ENCODE assay signal across 8 cellular contexts in the genomic region with DNA sequence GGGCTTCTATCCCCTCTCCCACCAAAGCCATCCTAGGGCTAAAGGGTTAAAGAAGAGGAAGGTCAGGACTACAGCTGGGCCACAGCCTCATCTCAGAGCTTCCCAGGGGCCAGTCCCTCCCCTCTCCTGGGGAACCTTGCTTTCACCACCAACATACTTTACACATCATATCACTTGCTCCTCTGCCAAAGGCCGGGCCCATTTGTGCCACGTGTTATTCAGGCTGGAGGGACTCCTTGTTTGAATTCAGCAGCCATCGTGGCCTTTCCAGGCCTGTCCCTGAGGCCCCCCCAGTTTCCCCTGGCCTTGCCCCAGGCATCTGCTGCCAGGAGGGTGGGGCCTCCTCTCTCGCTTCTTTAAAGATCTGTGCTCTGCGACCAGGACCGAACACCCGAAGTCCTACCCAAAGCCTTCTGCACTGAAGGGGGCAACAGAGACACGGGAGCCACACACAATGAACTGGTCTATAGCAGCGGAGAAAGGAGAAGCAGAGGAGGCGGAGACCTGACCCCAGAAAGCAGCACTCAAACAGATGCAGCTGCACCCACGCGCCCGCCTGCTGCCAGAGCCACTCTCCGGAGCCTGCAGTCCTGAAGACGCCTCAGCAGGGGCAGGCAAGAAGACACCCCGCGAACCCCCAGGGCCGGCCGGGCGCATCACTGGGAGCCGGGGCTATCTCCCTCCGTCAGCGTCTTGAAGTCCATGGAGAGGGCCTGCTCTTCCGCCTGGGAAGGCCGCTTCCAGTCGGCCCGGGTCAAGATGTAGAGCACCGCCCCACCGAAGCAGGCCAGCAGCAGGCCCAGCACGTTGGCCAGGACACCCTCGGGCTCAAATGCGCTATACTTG. TPM values are rescaled to one million over a fixed set of nuclear protein-coding genes. Genes with fewer than 3 reads are reported as not detected.
DNase-seq lines count a peak whose midpoint lies in the region; TF ChIP-seq lines count a peak whose summit lies in the region.

No MANE protein-coding gene starts in this region.

- H3K4me3 Mint-ChIP-seq in CD4-positive, alpha-beta memory T cell = peak overlapping the region in 1 of 8 donors; percentile 48

- CTCF ChIA-PET in CD4-positive, alpha-beta memory T cell (lab: Charles Lee; ENCODE audit: partially characterized antibody) = interaction anchor here (0.7 to 7.7 kb wide), 11 partner anchors 7 to 274 kb away, joined by 3 to 97 read pairs (median 5); a partner anchor contains a TSS
- CTCF ChIA-PET in RWPE1 (lab: Yijun Ruan, JAX) = interaction anchor here (2.8 to 4.7 kb wide), 3 partner anchors 8 to 46 kb away, joined by 28 to 52 read pairs (median 29); a partner anchor contains a TSS

- H3K36me3 Mint-ChIP-seq in CD4-positive, alpha-beta memory T cell = peaks cover 19 to 38% of the 10 kb centered on the region in 2 donors

- no peak for DNase-seq in CD4-positive, alpha-beta memory T cell
- DNase-seq in RWPE1 (ENCODE audit: low spot score) (peak; percentile 57), erythroblast (lab: John Stamatoyannopoulos, UW) (peak in 1 of 2 experiments; percentile 58), ovary (peak; percentile 64 to 81 (median 78)), HAP-1 (ENCODE audit: low spot score in 2 of 2) (no peak), SHP77 (lab: John Stamatoyannopoulos, UW) (no peak), NCI-H187 treated with DMSO at 0.1 percent for 48 hours (lab: John Stamatoyannopoulos, UW) (no peak), DMS114 treated with DMSO at 0.1 percent for 48 hours (lab: John Stamatoyannopoulos, UW; ENCODE audit: unreplicated experiment) (no peak)

- no peaks in the 10 kb centered on the region for H3K27me3 Mint-ChIP-seq in CD4-positive, alpha-beta memory T cell

- H3K4me3 ChIP-seq in CD4-positive, alpha-beta memory T cell (ENCODE audit: low read length in 2 of 2) = no peak overlapping the region
- H3K4me3 ChIP-seq in ovary = no peak overlapping the region
- no peak overlapping the region for H3K4me3 ChIP-seq in HAP-1

- H3K9me3 Mint-ChIP-seq in CD4-positive, alpha-beta memory T cell = no peaks in the 10 kb centered on the region

- H3K4me1 Mint-ChIP-seq in CD4-positive, alpha-beta memory T cell = peaks cover 10 to 70% (median 34%) of the 10 kb centered on the region in 4 donors

- peaks cover 54% of the 10 kb centered on the region for H3K4me1 ChIP-seq in CD4-positive, alpha-beta memory T cell (ENCODE audit: insufficient read depth, low read length)
- peaks cover 7% of the 10 kb centered on the region for H3K4me1 ChIP-seq in ovary (ENCODE audit: insufficient read depth)
- no peaks in the 10 kb centered on the region for H3K4me1 ChIP-seq in HAP-1

- TF ChIP-seq POLR2A in erythroblast (IDR thresholded peaks at IDR 0.05; ENCODE audit: low read length) = peak; percentile 0
- TF ChIP-seq POLR2A in ovary (IDR thresholded peaks at IDR 0.05) = no peak

- in situ Hi-C loops in HAP-1 (cut with MboI; ENCODE audit: low sequenced_read_pairs) = no loop called here

- H3K27me3 ChIP-seq in CD4-positive, alpha-beta memory T cell (ENCODE audit: insufficient read depth, low read length) = no peaks in the 10 kb centered on the region
- H3K27me3 ChIP-seq in ovary = no peaks in the 10 kb centered on the region
- no peaks in the 10 kb centered on the region for H3K27me3 ChIP-seq in HAP-1 (ENCODE audit: low read depth)

- intact Hi-C loops in CD4-positive, alpha-beta memory T cell (cut with micrococcal nuclease) = no loop called here
- intact Hi-C loops in ovary (cut with DNase I) = loop anchor here in 1 of 4 donors (5.0 kb wide), 1 partner anchor 183 kb away; no protein-coding TSS in a partner anchor

- POLR2A ChIA-PET in CD4-positive, alpha-beta memory T cell (lab: Charles Lee; ENCODE audit: partially characterized antibody) = interaction anchor here (1.4 to 6.6 kb wide), 7 partner anchors 7 to 263 kb away, joined by 3 to 63 read pairs (median 15); a partner anchor contains a TSS
- POLR2A ChIA-PET in RWPE1 (lab: Yijun Ruan, JAX; ENCODE audit: low non-redundant PET) = no interaction called here

- peaks cover 12% of the 10 kb centered on the region for H3K36me3 ChIP-seq in CD4-positive, alpha-beta memory T cell (ENCODE audit: insufficient read depth, low read length)
- H3K36me3 ChIP-seq in ovary = no peaks in the 10 kb centered on the region
- no peaks in the 10 kb centered on the region; the same call in 1 of the 2 replicates for H3K36me3 ChIP-seq in HAP-1 (replicated peaks)

- TF ChIP-seq EP300 in ovary (IDR thresholded peaks at IDR 0.05) = no peak

- whole genome bisulfite sequencing in ovary, 3 donors = 29 to 35% (median 35%) methylated on average over 23 to 32 of the region's 32 CpGs

- peak overlapping the region in 6 of 7 donors; percentile 44 to 97 (median 64) for H3K27ac Mint-ChIP-seq in CD4-positive, alpha-beta memory T cell

- TF ChIP-seq CTCF in RWPE1 (conservative IDR thresholded peaks at IDR 0.05; ENCODE audit: low read depth) (no peak), ovary (IDR thresholded peaks at IDR 0.05) (no peak)

- no peaks in the 10 kb centered on the region for H3K9me3 ChIP-seq in CD4-positive, alpha-beta memory T cell (ENCODE audit: control insufficient read depth in 1 of 2, low read length in 2 of 2)
- no peaks in the 10 kb centered on the region for H3K9me3 ChIP-seq in ovary
- no peaks in the 10 kb centered on the region for H3K9me3 ChIP-seq in HAP-1

- peak overlapping the region; percentile 21 for H3K27ac ChIP-seq in CD4-positive, alpha-beta memory T cell (ENCODE audit: low read depth, low read length)
- H3K27ac ChIP-seq in RWPE1 = peak overlapping the region; percentile 87
- H3K27ac ChIP-seq in ovary = peak overlapping the region; percentile 52 to 63

RNA-seq across cellular contexts. Expression of a gene that starts 12.1 kb away (rescaled TPM):
- 10 to 100 TPM; 81.0 to 83.7 TPM for total RNA-seq in CD4-positive, alpha-beta memory T cell
- polyA plus RNA-seq in CD4-positive, alpha-beta memory T cell = 10 to 100 TPM; 34.1 to 42.1 TPM
- total RNA-seq in ovary = 10 to 100 TPM in 6 of 7 donors, 1 to 10 TPM in 1; 9.3 to 43.8 (median 18.8) TPM
- polyA plus RNA-seq in ovary = 10 to 100 TPM in 1 of 2 donors, 1 to 10 TPM in 1; 8.6 to 10.5 TPM

RNA-seq across cellular contexts. Expression of a gene that starts 42.9 kb away (rescaled TPM):
- total RNA-seq in CD4-positive, alpha-beta memory T cell = 10 to 100 TPM; 56.7 TPM
- 1 to 10 TPM; 1.8 to 7.5 TPM for polyA plus RNA-seq in CD4-positive, alpha-beta memory T cell
- total RNA-seq in ovary = 1 to 10 TPM; 2.9 to 8.1 (median 5.1) TPM
- 1 to 10 TPM; 3.3 to 7.6 TPM for polyA plus RNA-seq in ovary

Comparison
In these comparisons a context has a peak if more than half of its experiments do, and no peak if none do; other contexts are left out.
1. DNase-seq: peak in RWPE1 (single experiment) and ovary (5 of 5); none in CD4-positive, alpha-beta memory T cell (0 of 5), HAP-1 (0 of 2), SHP77 (0 of 2), NCI-H187 treated with DMSO at 0.1 percent for 48 hours (single experiment) and DMS114 treated with DMSO at 0.1 percent for 48 hours (single experiment).
2. H3K27ac ChIP-seq: peak in every context shown above with its lines; median percentile 87 in RWPE1; 58 in ovary; 21 in CD4-positive, alpha-beta memory T cell.
3. RNA of a gene that starts 42.9 kb away (total RNA-seq): 56.7 TPM in CD4-positive, alpha-beta memory T cell; 2.9 to 8.1 TPM in ovary; every median in the first group is over 4 times any median in the second.